1 cellular context compared by ENCODE assay signal in genomic region chr17:68116211-68116610, GRCh38.
DNase-seq lines count a peak whose midpoint lies in the region; TF ChIP-seq lines count a peak whose summit lies in the region.
"Not testable (repeated sequence)": the region's sequence is repeated elsewhere in the genome, so short reads cannot be mapped to it uniquely, and the experiment has no call there.

No MANE protein-coding gene starts in this region.

- peaks cover 15 to 40% of the 10 kb centered on the region in 2 donors for H3K4me1 ChIP-seq in thyroid gland

- TF ChIP-seq CTCF in thyroid gland (IDR thresholded peaks at IDR 0.05) = not testable (repeated sequence)

- not testable (repeated sequence) for TF ChIP-seq POLR2A in thyroid gland (IDR thresholded peaks at IDR 0.05)

- DNase-seq in thyroid gland = not testable (repeated sequence)

- H3K4me3 ChIP-seq in thyroid gland (replicated peaks in 1 of 3) = not testable (repeated sequence)

- intact Hi-C loops in thyroid gland (cut with DNase I) = not testable (repeated sequence)

- H3K27me3 ChIP-seq in thyroid gland = not testable (repeated sequence)

- WGBS in thyroid gland, 2 donors = 100% methylated on average over 2 of the region's 32 CpGs; no CpG with 5 or more reads in 1 of the 2 donors

- not testable (repeated sequence) for H3K36me3 ChIP-seq in thyroid gland

- not testable (repeated sequence) for H3K9me3 ChIP-seq in thyroid gland

- peak overlapping the region in 2 of 3 donors; percentile 51 to 74 for H3K27ac ChIP-seq in thyroid gland
